Comparison of ENCODE assay signal across 30 cellular contexts in genomic region chr17:3398310-3398709, GRCh38. TPM values are rescaled to one million over a fixed set of nuclear protein-coding genes. Genes with fewer than 3 reads are reported as not detected.
DNase-seq lines count a peak whose midpoint lies in the region; FAIRE-seq and TF ChIP-seq lines count a peak whose summit lies in the region.
"Had no signal": no experiment of that assay in that cellular context is flagged by ENCODE, and none has a peak within 500 bp of the region (broad histone marks: within the 10 kb centered on the region; RNA-seq: fewer than 3 reads in every experiment).

A gene with protein sequence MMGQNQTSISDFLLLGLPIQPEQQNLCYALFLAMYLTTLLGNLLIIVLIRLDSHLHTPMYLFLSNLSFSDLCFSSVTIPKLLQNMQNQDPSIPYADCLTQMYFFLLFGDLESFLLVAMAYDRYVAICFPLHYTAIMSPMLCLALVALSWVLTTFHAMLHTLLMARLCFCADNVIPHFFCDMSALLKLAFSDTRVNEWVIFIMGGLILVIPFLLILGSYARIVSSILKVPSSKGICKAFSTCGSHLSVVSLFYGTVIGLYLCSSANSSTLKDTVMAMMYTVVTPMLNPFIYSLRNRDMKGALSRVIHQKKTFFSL (minus strand): TSS chr17:3398410. CDS start chr17:3398410, 0 bp downstream.

- TF ChIP-seq CTCF in bronchial epithelial cell (IDR thresholded peaks at IDR 0.05; ENCODE audit: insufficient read depth, low read length, severe bottlenecking): no peak

- H3K27me3 ChIP-seq in bronchial epithelial cell (ENCODE audit: control insufficient read depth, insufficient read depth, low read length): no peaks in the 10 kb centered on the region
- H3K27me3 ChIP-seq: BE2C; BLaER1; BLaER1 treated with 17β-estradiol and CSF1 and Interleukin-3, amounts not matched to agents 10 nM and 100 nM had no signal

- H3K36me3 ChIP-seq in bronchial epithelial cell (ENCODE audit: control insufficient read depth, insufficient read depth, low read length): no peaks in the 10 kb centered on the region
- H3K36me3 ChIP-seq: BE2C; BLaER1; BLaER1 treated with 17β-estradiol and CSF1 and Interleukin-3, amounts not matched to agents 10 nM and 100 nM had no signal

- H3K4me3 ChIP-seq in bronchial epithelial cell (ENCODE audit: low read depth, low read length): no peak within 1 kb of the TSS
- H3K4me3 ChIP-seq: A549; BLaER1; BLaER1 treated with 17β-estradiol and CSF1 and Interleukin-3, amounts not matched to agents 10 nM and 100 nM had no signal

- FAIRE-seq in GM19239 (lab: Jason Lieb, UNC) (peak; percentile 57), bronchial epithelial cell (lab: Jason Lieb, UNC) (peak; percentile 23)
- FAIRE-seq: A204.1, A549, D721Med had no signal

- DNase-seq in GM19239 (ENCODE audit: insufficient read length, low spot score): no peak
- DNase-seq in bronchial epithelial cell (ENCODE audit: low read depth): no peak
- DNase-seq in midbrain (lab: John Stamatoyannopoulos, UW): no peak
- no peak for DNase-seq in C1 segment of cervical spinal cord (lab: John Stamatoyannopoulos, UW)
- DNase-seq: 8988T; AML-193; BE2C; Calu3; CD4-positive, alpha-beta memory T cell; CD4-positive, alpha-beta T cell; CD4-positive, CD25-positive, alpha-beta regulatory T cell; CD8-positive, alpha-beta memory T cell; CD8-positive, alpha-beta T cell; COR-L47; DMS 273 treated with DMSO at 0.1 percent for 48 hours; DMS153; DMS53; DMS79; DMS79 treated with DMSO at 0.1 percent for 48 hours; EL had no signal

RNA-seq across cellular contexts. Expression of the gene that starts here (rescaled TPM):
- not detected in 2 replicates for total RNA-seq in bronchial epithelial cell
- total RNA-seq: A172; A673; B cell; Caco-2; Calu3; CD4-positive, alpha-beta memory T cell; CD4-positive, alpha-beta T cell; CD4-positive, CD25-positive, alpha-beta regulatory T cell; CD8-positive, alpha-beta memory T cell; CD8-positive, alpha-beta T cell; Daoy had no signal
